ENCODE assay signal across 19 cellular contexts in the genomic region with DNA sequence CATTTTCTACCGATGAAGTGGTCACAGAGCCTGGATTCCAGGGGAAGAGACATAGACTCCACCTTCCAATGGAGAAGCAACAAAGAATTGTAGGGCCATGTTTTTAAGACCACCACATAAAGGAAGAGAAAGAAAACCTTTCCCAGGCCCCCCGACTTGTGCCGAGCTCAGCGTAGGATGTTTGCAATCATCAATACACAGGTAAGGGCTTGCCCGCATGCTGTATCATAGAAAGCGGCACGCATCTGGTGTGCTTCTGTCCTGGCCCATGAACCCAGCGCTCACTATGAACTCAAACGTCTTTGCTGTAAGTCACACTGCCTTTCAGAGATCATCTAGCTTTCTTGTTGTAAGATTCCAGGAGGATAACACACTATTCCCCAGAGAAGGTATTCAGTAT.
DNase-seq lines count a peak whose midpoint lies in the region; ATAC-seq and TF ChIP-seq lines count a peak whose summit lies in the region.
"Had no signal": no experiment of that assay in that cellular context is flagged by ENCODE, and none has a peak within 500 bp of the region (broad histone marks: within the 10 kb centered on the region; RNA-seq: fewer than 3 reads in every experiment).

No MANE protein-coding gene starts in this region.

- no peak for TF ChIP-seq CTCF in HEK293 (tag by site-specific recombination; IDR thresholded peaks at IDR 0.05)
- TF ChIP-seq CTCF in dorsolateral prefrontal cortex (IDR thresholded peaks at IDR 0.05 in 54 of 56, conservative IDR thresholded peaks at IDR 0.05 in 2 of 56; ENCODE audit: low read depth in 1 of 56, partially characterized antibody in 56 of 56) = no peak

- peak in 1 of 10 donors; percentile 23 for DNase-seq in dorsolateral prefrontal cortex
- no peak for DNase-seq in COLO668 (lab: John Stamatoyannopoulos, UW; ENCODE audit: unreplicated experiment)
- no peak for DNase-seq in medulla oblongata (ENCODE audit: extremely low spot score)
- DNase-seq: BE2C; CD4-positive, CD25-positive, alpha-beta regulatory T cell; GOT3; NCI-H1417 treated with DMSO at 0.1 percent for 48 hours; NCI-H187; NCI-H2227 treated with DMSO at 0.1 percent for 48 hours; NCI-H510A; SIG-M5; SK-N-SH had no signal

- CTCF ChIA-PET in HEK293 (lab: Yijun Ruan, JAX) = interaction anchor here (0.6 to 2.0 kb wide), 7 partner anchors 9 to 958 kb away, joined by 3 to 12 read pairs (median 3); no protein-coding TSS in a partner anchor

- ATAC-seq in GM21526 (IDR thresholded peaks at IDR 0.05; ENCODE audit: low FRiP score, unreplicated experiment) = no peak
- ATAC-seq: HCT116 had no signal

- intact Hi-C loops in dorsolateral prefrontal cortex (cut with DNase I) = no loop called here

- no peak overlapping the region for H3K4me3 ChIP-seq in HEK293 (ENCODE audit: low read depth, low read length)
- H3K4me3 ChIP-seq in dorsolateral prefrontal cortex = no peak overlapping the region
- H3K4me3 ChIP-seq in mesodermal cell (ENCODE audit: extremely low read depth, insufficient read depth, low read length, poor library complexity, severe bottlenecking) = no peak overlapping the region

- WGBS in mesodermal cell (ENCODE audit: insufficient coverage in 2 of 2), 2 experiments = 81 to 94% methylated on average over 9 of the region's 9 CpGs

- H3K4me1 ChIP-seq in HEK293 (ENCODE audit: control insufficient read depth, insufficient read depth, low read length) (no peaks in the 10 kb centered on the region), mesodermal cell (ENCODE audit: control insufficient read depth, insufficient read depth, low read length, poor library complexity, severe bottlenecking) (peaks cover 16% of the 10 kb centered on the region)
- H3K4me1 ChIP-seq: BE2C, Caco-2 had no signal

- H3K27me3 ChIP-seq in dorsolateral prefrontal cortex = peaks cover 0 to 7% (median 0%) of the 10 kb centered on the region in 45 donors
- H3K27me3 ChIP-seq: BE2C had no signal

- H3K36me3 ChIP-seq in HEK293 (ENCODE audit: control insufficient read depth in 2 of 2, insufficient read depth in 1 of 2, low read length in 2 of 2) = no peaks in the 10 kb centered on the region
- no peaks in the 10 kb centered on the region for H3K36me3 ChIP-seq in mesodermal cell (ENCODE audit: control insufficient read depth, insufficient read depth, low read length)
- H3K36me3 ChIP-seq: BE2C had no signal

- H3K9me3 ChIP-seq in HEK293 (ENCODE audit: control insufficient read depth, insufficient read depth, low read depth, low read length) = no peaks in the 10 kb centered on the region
- H3K9me3 ChIP-seq in mesodermal cell (ENCODE audit: control insufficient read depth, low read length) = peaks cover 7% of the 10 kb centered on the region
- H3K9me3 ChIP-seq: BE2C, Caco-2 had no signal

- H3K27ac ChIP-seq in HEK293 (ENCODE audit: extremely low read depth, low read depth, low read length) (no peak overlapping the region), dorsolateral prefrontal cortex (peak overlapping the region in 46 of 59 donors; percentile 10 to 86 (median 62)), mesodermal cell (ENCODE audit: low read depth, low read length, severe bottlenecking) (peak overlapping the region; percentile 69), temporal lobe (ENCODE audit: low read depth, low read length) (peak overlapping the region; percentile 63)
- H3K27ac ChIP-seq: RWPE1 had no signal

- POLR2A ChIA-PET in HEK293 (lab: Yijun Ruan, JAX) = no interaction called here

TF ChIP-seq in HEK293, 187 proteins besides CTCF, POLR2A, EP300 and RAD21:
- TF ChIP-seq HOXD13 (CRISPR knock-in tag; IDR thresholded peaks at IDR 0.05; ENCODE audit: borderline replicate concordance) = 0 out of 2 replicates have a peak, but pooled peaks have one; percentile 21
- no peak for TF ChIP-seq ZNF184 (tag by site-specific recombination; IDR thresholded peaks at IDR 0.05)
